In the genomic region with DNA sequence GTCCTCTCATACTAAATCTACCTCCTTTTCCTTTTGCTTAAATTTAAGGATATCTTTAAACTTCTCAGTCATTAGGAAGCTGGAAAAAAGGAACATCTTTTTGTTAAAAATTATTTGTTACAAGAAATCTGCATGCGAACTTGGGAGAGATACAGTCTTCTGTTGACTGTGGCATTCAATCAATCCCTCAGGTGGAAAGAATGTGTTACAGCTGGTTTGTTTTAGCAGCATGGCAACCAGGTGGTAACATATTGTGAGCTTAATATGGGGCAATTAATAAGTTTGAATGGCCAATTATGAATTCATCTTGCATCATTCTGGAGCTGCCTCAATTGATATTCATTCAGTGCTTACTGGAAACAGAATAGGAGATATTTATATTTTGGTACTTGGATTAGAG, we compare ENCODE assay signal across 30 cellular contexts.
"Had no signal": no experiment of that assay in that cellular context is flagged by ENCODE, and none has a peak within 500 bp of the region (broad histone marks: within the 10 kb centered on the region; RNA-seq: fewer than 3 reads in every experiment).

No MANE protein-coding gene starts in this region.

- H3K4me2 ChIP-seq: smooth muscle cell had no signal

- H3K27ac ChIP-seq: cardiac muscle cell, colonic mucosa, psoas muscle, right atrium auricular region, uterus had no signal

- H3K4me3 Mint-ChIP-seq: activated naive CD8-positive, alpha-beta T cell; naive thymus-derived CD4-positive, alpha-beta T cell; stimulated activated memory B cell treated with anti-CD40 and anti-IgM and Interleukin-4, amounts not matched to agents 10 μg/mL and 1 μg/mL and 100 μg/mL, for 72 hours; stimulated activated naive CD8-positive, alpha-beta T cell treated with anti-CD3 and anti-CD28 coated beads, Interleukin-15, amount 100 ng/mL, for 72 hours; T-helper 2 cell treated with Interferon-gamma antibody and Interleukin-4, amounts not matched to agents 5 μg/mL and 100 μg/mL, for 36 hours; type B pancreatic cell had no signal

- H3K36me3 ChIP-seq: cardiac muscle cell, colonic mucosa, pancreas, right atrium auricular region, uterus had no signal

- ATAC-seq: left colon; naive thymus-derived CD4-positive, alpha-beta T cell; psoas muscle; stimulated activated memory B cell treated with anti-CD40 and anti-IgM and Interleukin-4, amounts not matched to agents 10 μg/mL and 1 μg/mL and 100 μg/mL, for 72 hours; stimulated activated naive CD8-positive, alpha-beta T cell treated with anti-CD3 and anti-CD28 coated beads, Interleukin-15, amount 100 ng/mL, for 72 hours had no signal

- H3K27me3 ChIP-seq: cardiac muscle cell, colonic mucosa, pancreas, right atrium auricular region, uterus had no signal

- H3K36me3 Mint-ChIP-seq: activated naive CD8-positive, alpha-beta T cell; naive thymus-derived CD4-positive, alpha-beta T cell; stimulated activated memory B cell treated with anti-CD40 and anti-IgM and Interleukin-4, amounts not matched to agents 10 μg/mL and 1 μg/mL and 100 μg/mL, for 72 hours; type B pancreatic cell had no signal

- H3K9me3 ChIP-seq: colonic mucosa, pancreas, psoas muscle, right atrium auricular region, uterus had no signal

- H3K9me3 Mint-ChIP-seq: stimulated activated memory B cell treated with anti-CD40 and anti-IgM and Interleukin-4, amounts not matched to agents 10 μg/mL and 1 μg/mL and 100 μg/mL, for 72 hours; stimulated activated naive CD8-positive, alpha-beta T cell treated with anti-CD3 and anti-CD28 coated beads, Interleukin-15, amount 100 ng/mL, for 72 hours; T-helper 2 cell treated with Interferon-gamma antibody and Interleukin-4, amounts not matched to agents 5 μg/mL and 100 μg/mL, for 36 hours; type B pancreatic cell had no signal

- H3K4me1 ChIP-seq: colonic mucosa, psoas muscle, right atrium auricular region, uterus had no signal

- H3K4me1 Mint-ChIP-seq: naive thymus-derived CD4-positive, alpha-beta T cell; stimulated activated memory B cell treated with anti-CD40 and anti-IgM and Interleukin-4, amounts not matched to agents 10 μg/mL and 1 μg/mL and 100 μg/mL, for 72 hours; stimulated activated naive CD8-positive, alpha-beta T cell treated with anti-CD3 and anti-CD28 coated beads, Interleukin-15, amount 100 ng/mL, for 72 hours had no signal

- H3K4me3 ChIP-seq: cardiac muscle cell, colonic mucosa, pancreas, psoas muscle, right atrium auricular region, smooth muscle cell, uterus had no signal

- H3K27ac Mint-ChIP-seq: activated naive CD8-positive, alpha-beta T cell; naive thymus-derived CD4-positive, alpha-beta T cell; stimulated activated memory B cell treated with anti-CD40 and anti-IgM and Interleukin-4, amounts not matched to agents 10 μg/mL and 1 μg/mL and 100 μg/mL, for 72 hours; stimulated activated naive CD8-positive, alpha-beta T cell treated with anti-CD3 and anti-CD28 coated beads, Interleukin-15, amount 100 ng/mL, for 72 hours; T-helper 2 cell treated with Interferon-gamma antibody and Interleukin-4, amounts not matched to agents 5 μg/mL and 100 μg/mL, for 36 hours; type B pancreatic cell had no signal

- H3K27me3 Mint-ChIP-seq: stimulated activated memory B cell treated with anti-CD40 and anti-IgM and Interleukin-4, amounts not matched to agents 10 μg/mL and 1 μg/mL and 100 μg/mL, for 72 hours; stimulated activated naive CD8-positive, alpha-beta T cell treated with anti-CD3 and anti-CD28 coated beads, Interleukin-15, amount 100 ng/mL, for 72 hours; type B pancreatic cell had no signal

- DNase-seq: activated CD4-positive, alpha-beta T cell treated with anti-CD3 and anti-CD28 coated beads for 4 hours; activated CD4-positive, alpha-beta T cell treated with anti-CD3 and anti-CD28 coated beads, Interleukin-2, amount 50 U/mL, for 4 hours; activated CD4-positive, CD25-positive, alpha-beta regulatory T cell; activated effector memory CD4-positive, alpha-beta T cell treated with Interleukin-2 at 50 U/mL for 16 hours; activated naive CD4-positive, alpha-beta T cell treated with Interleukin-2 at 50 U/mL for 16 hours; anterior cingulate cortex; cerebellar nuclear complex; colonic mucosa; effector CD8-positive, alpha-beta T cell; foreskin fibroblast; head of caudate nucleus; hippocampal formation; left colon; midbrain; naive thymus-derived CD4-positive, alpha-beta T cell; psoas muscle; stimulated activated CD4-positive, alpha-beta T cell treated with anti-CD3 and anti-CD28 coated beads, Interleukin-1b, Interleukin-23, amount 100 ng/mL, for 48 hours; stimulated activated CD4-positive, alpha-beta T cell treated with anti-CD3 and anti-CD28 coated beads, Interleukin-4, amount 100 ng/mL, for 4 hours; stimulated activated CD8-positive, alpha-beta memory T cell treated with anti-CD3 and anti-CD28 coated beads, Interleukin-4, amount 100 ng/mL, for 48 hours; stimulated activated naive CD8-positive, alpha-beta T cell treated with anti-CD3 and anti-CD28 coated beads, Interleukin-15, amount 100 ng/mL, for 72 hours; substantia nigra; uterus had no signal
